In the genomic region with DNA sequence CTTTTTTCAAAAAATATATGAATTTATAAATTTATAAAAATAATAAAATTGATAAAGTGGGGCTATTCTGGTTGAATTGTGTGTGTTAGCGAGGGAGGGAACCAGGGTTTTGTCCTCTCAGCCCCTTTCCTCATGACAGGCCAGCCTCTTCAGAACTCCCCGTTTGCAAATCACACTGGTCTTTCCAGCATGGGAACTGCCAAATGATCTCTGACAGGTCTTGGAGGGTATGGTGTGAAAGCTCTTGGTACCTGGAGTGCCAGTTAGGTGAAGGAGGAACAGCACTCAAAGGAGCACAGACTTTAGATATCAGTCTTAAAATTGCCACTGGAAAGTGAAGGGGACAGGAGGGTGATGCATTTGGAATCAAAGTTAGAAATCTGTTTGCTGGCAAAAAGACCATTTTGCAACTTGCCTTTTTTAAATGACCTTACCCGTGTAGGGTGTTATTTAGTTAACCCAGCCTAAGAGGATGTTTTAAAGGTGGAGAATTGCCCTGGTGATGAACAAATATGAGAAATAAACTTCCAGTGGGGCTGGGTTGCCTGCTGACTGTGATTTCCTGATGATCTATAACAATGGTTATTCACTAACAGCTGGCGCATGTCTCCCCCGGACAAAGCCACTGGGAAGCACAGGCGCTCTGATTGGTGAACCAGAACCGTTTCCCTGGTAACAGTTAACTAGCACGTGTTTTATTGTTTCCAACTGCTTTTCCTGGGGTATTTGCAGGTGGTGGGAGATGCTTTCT, we compare ENCODE assay signal across 7 cellular contexts.
DNase-seq lines count a peak whose midpoint lies in the region; ATAC-seq, FAIRE-seq and TF ChIP-seq lines count a peak whose summit lies in the region.

No MANE protein-coding gene starts in this region.

- DNase-seq in MG63 = peak; percentile 47
- peak; percentile 11 for DNase-seq in SW480 (ENCODE audit: low spot score)
- DNase-seq in right cardiac atrium = peak; percentile 56 to 83 (median 65)
- DNase-seq in activated naive CD4-positive, alpha-beta T cell (lab: John Stamatoyannopoulos, UW) = no peak
- DNase-seq in small intestine = no peak
- no peak for DNase-seq in mesothelial cell of epicardium (ENCODE audit: low spot score in 2 of 2, unreplicated experiment in 2 of 2)

- TF ChIP-seq CTCF in mesothelial cell of epicardium (IDR thresholded peaks at IDR 0.05; ENCODE audit: unreplicated experiment) = no peak

- no peak overlapping the region for H3K4me3 Mint-ChIP-seq in mesothelial cell of epicardium

- intact Hi-C loops in right cardiac atrium (cut with DNase I) = loop anchor here in 1 of 4 donors (10.0 kb wide), 1 partner anchor 244 kb away; no protein-coding TSS in a partner anchor

- no peaks in the 10 kb centered on the region for H3K36me3 ChIP-seq in MG63
- H3K36me3 ChIP-seq in skeletal muscle satellite cell (ENCODE audit: insufficient read depth, low read length) = no peaks in the 10 kb centered on the region
- no peaks in the 10 kb centered on the region for H3K36me3 ChIP-seq in small intestine (ENCODE audit: control insufficient read depth in 2 of 2, insufficient read depth in 2 of 2, low read length in 2 of 2)

- H3K9me3 ChIP-seq in MG63 (no peaks in the 10 kb centered on the region), right cardiac atrium (ENCODE audit: control insufficient read depth, low read length) (no peaks in the 10 kb centered on the region), skeletal muscle satellite cell (replicated peaks; ENCODE audit: low read length) (no peaks in the 10 kb centered on the region), small intestine (ENCODE audit: control insufficient read depth, low read depth) (no peaks in the 10 kb centered on the region)

- H3K4me3 ChIP-seq in MG63 = no peak overlapping the region
- no peak overlapping the region for H3K4me3 ChIP-seq in right cardiac atrium (ENCODE audit: low read length)
- H3K4me3 ChIP-seq in skeletal muscle satellite cell (ENCODE audit: low read length) = peak overlapping the region; percentile 2
- H3K4me3 ChIP-seq in small intestine (ENCODE audit: low read depth in 1 of 2, low read length in 2 of 2) = no peak overlapping the region

- WGBS in right cardiac atrium = 19% methylated on average over 8 of the region's 8 CpGs
- WGBS in small intestine, 3 donors = 19 to 27% (median 20%) methylated on average over 8 of the region's 8 CpGs

- H3K27me3 ChIP-seq in MG63 = no peaks in the 10 kb centered on the region
- H3K27me3 ChIP-seq in right cardiac atrium (ENCODE audit: control insufficient read depth, insufficient read depth) = no peaks in the 10 kb centered on the region
- no peaks in the 10 kb centered on the region for H3K27me3 ChIP-seq in skeletal muscle satellite cell (ENCODE audit: control insufficient read depth, insufficient read depth, low read length)
- H3K27me3 ChIP-seq in small intestine (ENCODE audit: control insufficient read depth in 2 of 2, insufficient read depth in 2 of 2, low read length in 2 of 2) = no peaks in the 10 kb centered on the region

- no peaks in the 10 kb centered on the region for H3K36me3 Mint-ChIP-seq in mesothelial cell of epicardium

- H3K27ac Mint-ChIP-seq in mesothelial cell of epicardium = no peak overlapping the region

- FAIRE-seq in small intestine (lab: Jason Lieb, UNC) = no peak

- peak overlapping the region; percentile 75 for H3K9ac ChIP-seq in skeletal muscle satellite cell (ENCODE audit: low read depth, low read length)

- H3K27ac ChIP-seq in right cardiac atrium (ENCODE audit: low read length) = no peak overlapping the region
- H3K27ac ChIP-seq in small intestine (ENCODE audit: low read depth in 1 of 2, low read length in 1 of 2) = no peak overlapping the region

- peaks cover 10% of the 10 kb centered on the region for H3K27me3 Mint-ChIP-seq in mesothelial cell of epicardium (ENCODE audit: low read depth)

- peak; percentile 81 to 82 for ATAC-seq in right cardiac atrium

- peaks cover 8% of the 10 kb centered on the region for H3K9me3 Mint-ChIP-seq in mesothelial cell of epicardium

- H3K4me2 ChIP-seq in skeletal muscle satellite cell (ENCODE audit: low read length) = peak overlapping the region; percentile 56

- H3K4me1 ChIP-seq in right cardiac atrium (ENCODE audit: control insufficient read depth, insufficient read depth, low read length) (peaks cover 2% of the 10 kb centered on the region), skeletal muscle satellite cell (ENCODE audit: control insufficient read depth, insufficient read depth, low read length) (peaks cover 11% of the 10 kb centered on the region), small intestine (ENCODE audit: control insufficient read depth in 2 of 2, insufficient read depth in 1 of 2, low read depth in 1 of 2, low read length in 1 of 2) (no peaks in the 10 kb centered on the region)

- H3K4me1 Mint-ChIP-seq in mesothelial cell of epicardium = peaks cover 3% of the 10 kb centered on the region

Comparison
In these comparisons a context has a peak if more than half of its experiments do, and no peak if none do; other contexts are left out.
1. DNase-seq: peak in MG63 (single experiment), SW480 (single experiment) and right cardiac atrium (3 of 3); none in activated naive CD4-positive, alpha-beta T cell (0 of 4), small intestine (single experiment) and mesothelial cell of epicardium (0 of 2).